Comparison of ENCODE assay signal across 8 cellular contexts in the genomic region with DNA sequence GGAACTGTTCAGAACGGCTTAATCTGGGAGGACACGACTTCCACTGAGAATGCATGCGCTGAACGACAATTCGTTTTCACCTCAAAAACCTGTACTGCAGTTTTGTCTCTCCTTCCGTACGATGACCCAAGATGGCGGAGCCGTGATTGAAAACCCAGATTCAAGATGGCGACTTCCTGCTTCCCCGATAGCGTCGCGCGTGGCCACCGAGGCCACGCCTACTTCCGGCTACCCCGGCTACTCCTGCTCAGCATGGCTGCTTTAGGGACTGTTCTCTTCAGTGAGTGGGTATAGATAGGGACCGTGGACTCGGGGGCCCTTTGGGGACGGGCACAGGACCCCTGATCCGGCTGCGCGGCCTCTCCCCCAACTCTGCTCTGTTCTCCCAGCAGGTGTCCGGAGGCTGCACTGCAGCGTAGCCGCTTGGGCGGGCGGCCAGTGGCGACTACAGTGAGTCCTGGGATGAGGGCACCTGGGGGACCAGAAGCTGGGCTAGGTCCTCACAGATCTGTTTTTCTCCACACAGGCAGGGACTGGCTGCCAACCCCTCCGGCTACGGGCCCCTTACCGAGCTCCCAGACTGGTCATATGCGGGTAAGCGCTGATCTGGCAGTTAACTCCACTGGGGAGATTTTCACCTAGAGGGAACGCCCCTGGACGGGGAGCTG. TPM values are rescaled to one million over a fixed set of nuclear protein-coding genes. Genes with fewer than 3 reads are reported as not detected.
DNase-seq lines count a peak whose midpoint lies in the region; ATAC-seq and TF ChIP-seq lines count a peak whose summit lies in the region.

MRPL52 (plus strand) TSS at position 227 of the 668 bp plus-strand sequence; CDS start at position 253, 26 bp downstream.

- peak within 1 kb of the TSS; percentile 93 for H2AFZ ChIP-seq in IMR-90 (replicated peaks; ENCODE audit: low read length, poor library complexity)
- H2AFZ ChIP-seq in OCI-LY7 (ENCODE audit: low read length), result peak within 1 kb of the TSS; percentile 76; the same call in 1 of the 2 replicates

- intact Hi-C loops in IMR-90 (cut with micrococcal nuclease), result no loop called here
- intact Hi-C loops in OCI-LY7 (cut with micrococcal nuclease; ENCODE audit: unreplicated experiment), result no loop called here

- no peaks in the 10 kb centered on the region for H4K20me1 ChIP-seq in IMR-90 (ENCODE audit: insufficient read depth, low read length)
- no peaks in the 10 kb centered on the region for H4K20me1 ChIP-seq in OCI-LY7 (ENCODE audit: insufficient read depth, low read length)

- peaks cover 6% of the 10 kb centered on the region; the same call in 1 of the 2 replicates for H3K36me3 ChIP-seq in IMR-90 (ENCODE audit: control insufficient read depth, insufficient read depth, low read length)
- H3K36me3 ChIP-seq in OCI-LY7 (ENCODE audit: insufficient read depth, low read length), result peaks cover 37% of the 10 kb centered on the region
- H3K36me3 ChIP-seq in mucosa of stomach (ENCODE audit: control insufficient read depth, insufficient read depth, low read length), result no peaks in the 10 kb centered on the region

- dilution Hi-C loops in IMR-90 (cut with HindIII; ENCODE audit: low sequenced_read_pairs, unreplicated experiment), result no loop called here

- peak within 1 kb of the TSS; percentile 98 for H3K4ac ChIP-seq in IMR-90 (ENCODE audit: low read depth, low read length)

- in situ Hi-C loops in IMR-90 (cut with MboI; ENCODE audit: low sequenced_read_pairs), result no loop called here

- H3K18ac ChIP-seq in IMR-90 (ENCODE audit: low read depth, low read length), result peak within 1 kb of the TSS; percentile 100

- POLR2A ChIA-PET in IMR-90 (lab: Charles Lee; ENCODE audit: unreplicated experiment) (interaction anchor here (0.6 to 1.0 kb wide), 3 partner anchors 11 to 163 kb away, joined by 3 read pairs; no protein-coding TSS in a partner anchor), OCI-LY7 (lab: Charles Lee) (interaction anchor here (0.7 to 2.1 kb wide), 13 partner anchors 9 to 490 kb away, joined by 3 to 12 read pairs (median 4); partner anchors contain the start of gene OXA1L)

- H3K14ac ChIP-seq in IMR-90 (replicated peaks; ENCODE audit: low read depth, low read length), result peak within 1 kb of the TSS; percentile 99

- H3K4me2 ChIP-seq in IMR-90 (ENCODE audit: low read depth, low read length), result peak within 1 kb of the TSS; percentile 97
- peak within 1 kb of the TSS; percentile 93 for H3K4me2 ChIP-seq in OCI-LY7 (ENCODE audit: low read length)

- no peaks in the 10 kb centered on the region for H3K9me3 ChIP-seq in IMR-90 (ENCODE audit: control insufficient read depth, insufficient read depth, low read length)
- H3K9me3 ChIP-seq in OCI-LY7 (ENCODE audit: low read length), result no peaks in the 10 kb centered on the region
- H3K9me3 ChIP-seq in mucosa of stomach (ENCODE audit: control insufficient read depth, low read length), result no peaks in the 10 kb centered on the region

- no peak for TF ChIP-seq RAD21 in IMR-90 (IDR thresholded peaks at IDR 0.05; ENCODE audit: low read length)

- H3K9ac ChIP-seq in IMR-90 (ENCODE audit: low read depth, low read length) (peak within 1 kb of the TSS; percentile 84), mucosa of stomach (ENCODE audit: low read length) (peak within 1 kb of the TSS; percentile 96)

- H2AK9ac ChIP-seq in IMR-90 (replicated peaks; ENCODE audit: low read depth, low read length, poor library complexity), result peak within 1 kb of the TSS; percentile 96

- peak; percentile 78 for ATAC-seq in GM21515 (IDR thresholded peaks at IDR 0.05; ENCODE audit: unreplicated experiment)
- peak; percentile 97 for ATAC-seq in IMR-90 (ENCODE audit: low read depth)

- BruUV-seq in IMR-90 (replicated peaks; lab: Mats Ljungman, UMichigan) (no TSS peak), OCI-LY7 (replicated peaks; lab: Mats Ljungman, UMichigan) (no TSS peak)

- H2AK5ac ChIP-seq in IMR-90 (ENCODE audit: low read depth, low read length), result peak within 1 kb of the TSS; percentile 55

- H3K56ac ChIP-seq in IMR-90 (ENCODE audit: extremely low read depth, insufficient read depth, low read length), result peak within 1 kb of the TSS; percentile 83

- WGBS in IMR-90 (ENCODE audit: extremely low coverage in 2 of 2, insufficient read length in 1 of 2), 2 experiments, result 0% methylated on average over 6 of the region's 38 CpGs; no CpG with 5 or more reads in 1 of the 2 experiments

- H2BK120ac ChIP-seq in IMR-90 (ENCODE audit: low read depth, low read length), result peak within 1 kb of the TSS; percentile 95

- H3K27me3 ChIP-seq in IMR-90 (ENCODE audit: control insufficient read depth, insufficient read depth, low read length) (no peaks in the 10 kb centered on the region), mucosa of stomach (ENCODE audit: control insufficient read depth, insufficient read depth, low read length) (no peaks in the 10 kb centered on the region)

- peak within 1 kb of the TSS; percentile 95 for H3K4me3 ChIP-seq in IMR-90 (ENCODE audit: insufficient read depth, low read depth, low read length)
- H3K4me3 ChIP-seq in OCI-LY7 (ENCODE audit: low read depth, low read length, poor library complexity, severe bottlenecking), result peak within 1 kb of the TSS; percentile 74
- H3K4me3 ChIP-seq in mucosa of stomach (ENCODE audit: low read length), result peak within 1 kb of the TSS; percentile 99

- no peaks in the 10 kb centered on the region for H3K9me2 ChIP-seq in OCI-LY7 (ENCODE audit: insufficient read depth, low read length)

- DNase-seq in DMS 273 (lab: John Stamatoyannopoulos, UW; ENCODE audit: unreplicated experiment), result peak; percentile 97
- DNase-seq in IMR-90, result peak; percentile 87
- DNase-seq in OCI-LY7 (ENCODE audit: low spot score), result peak; percentile 96
- peak; percentile 82 for DNase-seq in activated T-cell treated with anti-CD3 and anti-CD28 coated beads for 4 hours
- DNase-seq in epithelial cell of prostate (ENCODE audit: low read depth, low spot score), result no peak
- peak; percentile 77 to 78 for DNase-seq in stimulated activated CD8-positive, alpha-beta memory T cell treated with anti-CD3 and anti-CD28 coated beads, Interleukin-7, amount 100 ng/mL, for 1 hour (ENCODE audit: low read depth in 2 of 2)

- H3K4me1 ChIP-seq in IMR-90 (ENCODE audit: control insufficient read depth, insufficient read depth, low read length), result peaks cover 6% of the 10 kb centered on the region
- peaks cover 50% of the 10 kb centered on the region for H3K4me1 ChIP-seq in OCI-LY7 (ENCODE audit: insufficient read depth, low read length, poor library complexity, severe bottlenecking)
- H3K4me1 ChIP-seq in mucosa of stomach (ENCODE audit: control insufficient read depth, insufficient read depth, low read length), result peaks cover 12% of the 10 kb centered on the region

- peak within 1 kb of the TSS; percentile 95 for H3K23ac ChIP-seq in IMR-90 (ENCODE audit: low read depth, low read length)

- peak within 1 kb of the TSS; percentile 100 for H4K8ac ChIP-seq in IMR-90 (ENCODE audit: low read depth in 2 of 2, low read length in 2 of 2)

- CTCF ChIA-PET in IMR-90 (lab: Yijun Ruan, JAX), result interaction anchor here (0.6 to 2.1 kb wide), 5 partner anchors 18 to 258 kb away, joined by 3 to 12 read pairs (median 5); no protein-coding TSS in a partner anchor
- CTCF ChIA-PET in OCI-LY7 (lab: Charles Lee; ENCODE audit: unreplicated experiment), result interaction anchor here (0.6 to 1.5 kb wide), 6 partner anchors 10 to 172 kb away, joined by 3 to 13 read pairs (median 4); no protein-coding TSS in a partner anchor

- H2BK20ac ChIP-seq in IMR-90 (ENCODE audit: low read depth, low read length), result peak within 1 kb of the TSS; percentile 97

- H2BK5ac ChIP-seq in IMR-90 (ENCODE audit: low read depth, low read length, poor library complexity, severe bottlenecking), result peak within 1 kb of the TSS; percentile 91

- TF ChIP-seq POLR2A in IMR-90 (IDR thresholded peaks at IDR 0.05; ENCODE audit: low read depth, low read length), result peak; percentile 85

- H3K27ac ChIP-seq in IMR-90 (ENCODE audit: insufficient read depth, low read length) (peak within 1 kb of the TSS; percentile 82), OCI-LY7 (ENCODE audit: low read depth, low read length, poor library complexity, severe bottlenecking) (peak within 1 kb of the TSS; percentile 69), epithelial cell of prostate (peak within 1 kb of the TSS; percentile 65)

- peak within 1 kb of the TSS; percentile 100 for H4K5ac ChIP-seq in IMR-90 (ENCODE audit: low read depth, low read length)

- H3K79me1 ChIP-seq in IMR-90 (ENCODE audit: low read depth in 1 of 2, low read length in 2 of 2), result peaks cover 14 to 29% of the 10 kb centered on the region in 2 experiments

- peak within 1 kb of the TSS; percentile 99 for H4K91ac ChIP-seq in IMR-90 (ENCODE audit: insufficient read depth, low read depth, low read length)

- H3K9me1 ChIP-seq in IMR-90 (ENCODE audit: insufficient read depth, low read length), result 0 out of 2 replicates have a peak, but pooled peaks cover 4% of the 10 kb centered on the region

- peaks cover 25% of the 10 kb centered on the region for H3K79me2 ChIP-seq in OCI-LY7 (ENCODE audit: insufficient read depth, low read depth, low read length)

- peak within 1 kb of the TSS; percentile 98; the same call in 2 of the 3 replicates for H2BK15ac ChIP-seq in IMR-90 (ENCODE audit: low read depth, low read length)

- TF ChIP-seq CTCF in IMR-90 (conservative IDR thresholded peaks at IDR 0.05; ENCODE audit: low read depth, low read length) (no peak), OCI-LY7 (conservative IDR thresholded peaks at IDR 0.05; ENCODE audit: low read length) (no peak)

TF ChIP-seq in IMR-90, 13 proteins besides CTCF, POLR2A, EP300 and RAD21:
- TF ChIP-seq MXI1 (IDR thresholded peaks at IDR 0.05; ENCODE audit: borderline replicate concordance, low read depth, low read length) (peak; percentile 89), CEBPB (IDR thresholded peaks at IDR 0.05; ENCODE audit: low read depth, low read length) (no peak), SMC3 (IDR thresholded peaks at IDR 0.05; ENCODE audit: low read depth, low read length) (0 out of 2 replicates have a peak, but pooled peaks have one; percentile 12)
- TF ChIP-seq, protein P1, sequence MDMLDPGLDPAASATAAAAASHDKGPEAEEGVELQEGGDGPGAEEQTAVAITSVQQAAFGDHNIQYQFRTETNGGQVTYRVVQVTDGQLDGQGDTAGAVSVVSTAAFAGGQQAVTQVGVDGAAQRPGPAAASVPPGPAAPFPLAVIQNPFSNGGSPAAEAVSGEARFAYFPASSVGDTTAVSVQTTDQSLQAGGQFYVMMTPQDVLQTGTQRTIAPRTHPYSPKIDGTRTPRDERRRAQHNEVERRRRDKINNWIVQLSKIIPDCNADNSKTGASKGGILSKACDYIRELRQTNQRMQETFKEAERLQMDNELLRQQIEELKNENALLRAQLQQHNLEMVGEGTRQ (IDR thresholded peaks at IDR 0.05; ENCODE audit: low read depth, low read length), result peak; percentile 16; the same call in 1 of the 2 replicates
TF ChIP-seq in IMR-90: peak in this region for 3.

RNA-seq across cellular contexts. Expression of gene MRPL52, which starts in this region (rescaled TPM):
- total RNA-seq in IMR-90 (2012; rRNA removed), result 23.9 and 51.4 TPM in 2 replicates
- polyA plus RNA-seq in IMR-90 (2012; rRNA removed), result 33.1 and 45.7 TPM in 2 replicates
- 114 and 912 TPM in 2 replicates for polyA plus RNA-seq in IMR-90 (2012; cell fraction: cytosol; rRNA removed)
- polyA plus RNA-seq in IMR-90 (2012; cell fraction: nucleus; rRNA removed; ENCODE audit: low replicate concordance), result 35.8 and 40.4 TPM in 2 replicates
- total RNA-seq in OCI-LY7 (2014; rRNA removed; shearing (Covaris generic)), result 100 and 126 TPM in 2 replicates
- total RNA-seq in OCI-LY7 (2022), result 164 and 181 TPM in 2 replicates
